Comparison of ENCODE assay signal across 28 cellular contexts in genomic region chr11:87851827-87852226, GRCh38.
"Had no signal": no experiment of that assay in that cellular context is flagged by ENCODE, and none has a peak within 500 bp of the region (broad histone marks: within the 10 kb centered on the region; RNA-seq: fewer than 3 reads in every experiment).

No MANE protein-coding gene starts in this region.

- H3K27me3 ChIP-seq: esophagus squamous epithelium, heart right ventricle, left lung, neural progenitor cell, sigmoid colon, stomach, tibial nerve, upper lobe of left lung had no signal

- H3K36me3 Mint-ChIP-seq: naive thymus-derived CD4-positive, alpha-beta T cell; neural progenitor cell had no signal

- H3K4me3 ChIP-seq: esophagus squamous epithelium, heart right ventricle, left lung, neural progenitor cell, sigmoid colon, skin epidermis, stomach, tibial nerve, upper lobe of left lung had no signal

- ATAC-seq: effector memory CD8-positive, alpha-beta T cell; heart right ventricle; left cardiac atrium; naive thymus-derived CD4-positive, alpha-beta T cell; right cardiac atrium had no signal

- FAIRE-seq: endometrium, islet of Langerhans, urothelium cell line had no signal

- H3K27ac Mint-ChIP-seq: effector memory CD8-positive, alpha-beta T cell; naive thymus-derived CD4-positive, alpha-beta T cell; neural progenitor cell; progenitor cell of endocrine pancreas had no signal

- H2AFZ ChIP-seq: neural progenitor cell, parathyroid adenoma had no signal

- DNase-seq: cortex of kidney; effector memory CD8-positive, alpha-beta T cell; erythroblast; esophagus squamous epithelium; glutamatergic neuron; heart right ventricle; hippocampal formation; left cardiac atrium; left lung; midbrain; naive thymus-derived CD4-positive, alpha-beta T cell; right cardiac atrium; sigmoid colon; stimulated activated CD4-positive, alpha-beta T cell treated with anti-CD3 and anti-CD28 coated beads, Interleukin-15, amount 100 ng/mL, for 24 hours; stimulated activated CD4-positive, alpha-beta T cell treated with anti-CD3 and anti-CD28 coated beads, Interleukin-4, amount 100 ng/mL, for 1 hour; stimulated activated CD8-positive, alpha-beta memory T cell treated with anti-CD3 and anti-CD28 coated beads, Interleukin-4, amount 100 ng/mL, for 48 hours; stimulated activated naive CD4-positive, alpha-beta T cell treated with Interleukin-2 at 50 U/mL for 16 hours; stomach; upper lobe of left lung had no signal

- H3K79me2 ChIP-seq: parathyroid adenoma had no signal

- H3K9me3 ChIP-seq: esophagus squamous epithelium, heart right ventricle, left lung, sigmoid colon, stomach, tibial nerve, upper lobe of left lung had no signal

- H3K9ac ChIP-seq: neural progenitor cell, parathyroid adenoma had no signal

- H3K36me3 ChIP-seq: esophagus squamous epithelium, heart right ventricle, left lung, neural progenitor cell, sigmoid colon, stomach, tibial nerve, upper lobe of left lung had no signal

- H3K9me3 Mint-ChIP-seq: nephron, neural progenitor cell had no signal

- H3K27ac ChIP-seq: esophagus squamous epithelium, heart right ventricle, left lung, neural progenitor cell, parathyroid adenoma, sigmoid colon, skin epidermis, stomach, tibial nerve, upper lobe of left lung had no signal

- H3K4me2 ChIP-seq: neural progenitor cell had no signal

- H3K4me1 ChIP-seq: esophagus squamous epithelium, heart right ventricle, left lung, neural progenitor cell, parathyroid adenoma, sigmoid colon, stomach, tibial nerve, upper lobe of left lung had no signal

- H3K27me3 Mint-ChIP-seq: effector memory CD8-positive, alpha-beta T cell; naive thymus-derived CD4-positive, alpha-beta T cell; progenitor cell of endocrine pancreas had no signal

- H3K4me3 Mint-ChIP-seq: effector memory CD8-positive, alpha-beta T cell; naive thymus-derived CD4-positive, alpha-beta T cell; nephron; neural progenitor cell had no signal

- H3K4me1 Mint-ChIP-seq: naive thymus-derived CD4-positive, alpha-beta T cell; neural progenitor cell had no signal
